Comparison of ENCODE assay signal across 14 cellular contexts in genomic region chr11:114354076-114354475, GRCh38. TPM values are rescaled to one million over a fixed set of nuclear protein-coding genes. Genes with fewer than 3 reads are reported as not detected.
A peak's percentile ranks its signal among the peaks of the same experiment; 100 is the strongest.
DNase-seq lines count a peak whose midpoint lies in the region; ATAC-seq, FAIRE-seq and TF ChIP-seq lines count a peak whose summit lies in the region.
"Had no signal": no experiment of that assay in that cellular context is flagged by ENCODE, and none has a peak within 500 bp of the region (broad histone marks: within the 10 kb centered on the region; RNA-seq: fewer than 3 reads in every experiment).

No MANE protein-coding gene starts in this region.

- H2AFZ ChIP-seq in mammary epithelial cell (ENCODE audit: low read depth, low read length), result no peak overlapping the region

- H3K36me3 ChIP-seq in mammary epithelial cell (ENCODE audit: insufficient read depth, low read length) (no peaks in the 10 kb centered on the region), tibial nerve (no peaks in the 10 kb centered on the region)
- H3K36me3 ChIP-seq: BLaER1 had no signal

- no peaks in the 10 kb centered on the region for H4K20me1 ChIP-seq in mammary epithelial cell (ENCODE audit: insufficient read depth, low read length)
- H4K20me1 ChIP-seq: BLaER1 had no signal

- H3K79me2 ChIP-seq in mammary epithelial cell (ENCODE audit: insufficient read depth, low read length), result no peaks in the 10 kb centered on the region

- no peak overlapping the region for H3K4me2 ChIP-seq in mammary epithelial cell (ENCODE audit: insufficient read depth, low read depth, low read length)
- H3K4me2 ChIP-seq: BLaER1 had no signal

- H3K9ac ChIP-seq in mammary epithelial cell (ENCODE audit: insufficient read depth, low read length), result no peak overlapping the region
- H3K9ac ChIP-seq: BLaER1 had no signal

- FAIRE-seq in frontal cortex (lab: Jason Lieb, UNC), result no peak
- FAIRE-seq: kidney had no signal

- WGBS in mammary epithelial cell (ENCODE audit: low coverage, missing lambda C conversion rate), result 11% methylated on average over 3 of the region's 3 CpGs
- 40 to 50% methylated on average over 3 of the region's 3 CpGs for WGBS in tibial nerve, 2 donors

- no peaks in the 10 kb centered on the region for H3K36me3 Mint-ChIP-seq in activated CD4-positive, alpha-beta memory T cell treated with anti-CD3 and anti-CD28 coated beads, Interleukin-2, amount 10 ng/mL, durations not matched to agents 7 days and 5 days (ENCODE audit: low read depth)

- peak; percentile 77 for DNase-seq in AG04449 (ENCODE audit: low read depth, low spot score)
- peak; percentile 91 for DNase-seq in HT1080 (ENCODE audit: low read depth)
- peak; percentile 94 for DNase-seq in mammary epithelial cell
- DNase-seq in kidney glomerular epithelial cell (lab: John Stamatoyannopoulos, UW), result peak; percentile 94
- no peak for DNase-seq in tibial nerve (ENCODE audit: low spot score in 2 of 2)
- DNase-seq in frontal cortex (ENCODE audit: low spot score in 2 of 2), result no peak
- DNase-seq in activated CD4-positive, alpha-beta memory T cell treated with anti-CD3 and anti-CD28 coated beads, Interleukin-2, amount 10 ng/mL, durations not matched to agents 7 days and 5 days, result no peak
- DNase-seq: activated CD4-positive, alpha-beta T cell treated with anti-CD3 and anti-CD28 coated beads for 48 hours; effector CD8-positive, alpha-beta T cell; kidney; stimulated activated naive CD4-positive, alpha-beta T cell treated with Interleukin-2 at 50 U/mL for 16 hours had no signal

- CTCF ChIA-PET in AG04449 (lab: Yijun Ruan, JAX) (interaction anchor here (1.1 to 1.8 kb wide), 2 partner anchors 13 to 42 kb away, joined by 3 to 9 read pairs; no protein-coding TSS in a partner anchor), mammary epithelial cell (lab: Charles Lee; ENCODE audit: low non-redundant PET) (no interaction called here)
- CTCF ChIA-PET in activated CD4-positive, alpha-beta memory T cell treated with anti-CD3 and anti-CD28 coated beads, Interleukin-2, amount 10 ng/mL, durations not matched to agents 7 days and 5 days (lab: Charles Lee), result no interaction called here

- intact Hi-C loops in mammary epithelial cell (cut with micrococcal nuclease), result no loop called here

- no peaks in the 10 kb centered on the region for H3K27me3 ChIP-seq in mammary epithelial cell (ENCODE audit: insufficient read depth, low read length)
- H3K27me3 ChIP-seq in tibial nerve, result no peaks in the 10 kb centered on the region
- H3K27me3 ChIP-seq: BLaER1 had no signal

- dilution Hi-C loops in mammary epithelial cell (cut with HindIII; ENCODE audit: low sequenced_read_pairs), result no loop called here

- H3K27ac Mint-ChIP-seq in activated CD4-positive, alpha-beta memory T cell treated with anti-CD3 and anti-CD28 coated beads, Interleukin-2, amount 10 ng/mL, durations not matched to agents 7 days and 5 days, result no peak overlapping the region
- H3K27ac Mint-ChIP-seq: activated naive CD4-positive, alpha-beta T cell treated with anti-CD3 and anti-CD28 coated beads, Interleukin-2, amount 50 U/mL, for 24 hours had no signal

- POLR2A ChIA-PET in AG04449 (lab: Yijun Ruan, JAX), result no interaction called here
- POLR2A ChIA-PET in activated CD4-positive, alpha-beta memory T cell treated with anti-CD3 and anti-CD28 coated beads, Interleukin-2, amount 10 ng/mL, durations not matched to agents 7 days and 5 days (lab: Charles Lee), result no interaction called here

- no peak for ATAC-seq in HG02642 (IDR thresholded peaks at IDR 0.05; ENCODE audit: poor library complexity, unreplicated experiment)

- no peaks in the 10 kb centered on the region for H3K9me3 Mint-ChIP-seq in activated CD4-positive, alpha-beta memory T cell treated with anti-CD3 and anti-CD28 coated beads, Interleukin-2, amount 10 ng/mL, durations not matched to agents 7 days and 5 days
- H3K9me3 Mint-ChIP-seq: activated naive CD4-positive, alpha-beta T cell treated with anti-CD3 and anti-CD28 coated beads, Interleukin-2, amount 50 U/mL, for 24 hours had no signal

- no peak for TF ChIP-seq POLR2A in tibial nerve (IDR thresholded peaks at IDR 0.05)

- TF ChIP-seq CTCF in AG04449 (IDR thresholded peaks at IDR 0.05; ENCODE audit: insufficient read depth, low read length, missing control alignments), result no peak
- no peak for TF ChIP-seq CTCF in mammary epithelial cell (conservative IDR thresholded peaks at IDR 0.05 in 1 of 2, IDR thresholded peaks at IDR 0.05 in 1 of 2; ENCODE audit: extremely low read depth in 1 of 2, insufficient read depth in 1 of 2, low read depth in 1 of 2, low read length in 2 of 2)
- TF ChIP-seq CTCF in tibial nerve (IDR thresholded peaks at IDR 0.05), result no peak

- TF ChIP-seq EP300 in tibial nerve (IDR thresholded peaks at IDR 0.05), result no peak

- in situ Hi-C loops in mammary epithelial cell (cut with MboI; ENCODE audit: low sequenced_read_pairs in 2 of 2), result loop anchor here in 1 of 2 donors (25.0 kb wide), 1 partner anchor 108 kb away; no protein-coding TSS in a partner anchor

- no peak overlapping the region for H3K4me3 Mint-ChIP-seq in activated CD4-positive, alpha-beta memory T cell treated with anti-CD3 and anti-CD28 coated beads, Interleukin-2, amount 10 ng/mL, durations not matched to agents 7 days and 5 days
- H3K4me3 Mint-ChIP-seq: activated naive CD4-positive, alpha-beta T cell treated with anti-CD3 and anti-CD28 coated beads, Interleukin-2, amount 50 U/mL, for 24 hours had no signal

- H3K9me3 ChIP-seq in mammary epithelial cell (replicated peaks; ENCODE audit: insufficient read depth, low read length) (no peaks in the 10 kb centered on the region), tibial nerve (no peaks in the 10 kb centered on the region)
- H3K9me3 ChIP-seq: BLaER1 had no signal

- no TSS peak for BruUV-seq in mammary epithelial cell (replicated peaks; lab: Mats Ljungman, UMichigan)

- H3K27me3 Mint-ChIP-seq in activated CD4-positive, alpha-beta memory T cell treated with anti-CD3 and anti-CD28 coated beads, Interleukin-2, amount 10 ng/mL, durations not matched to agents 7 days and 5 days, result peaks cover 8% of the 10 kb centered on the region
- H3K27me3 Mint-ChIP-seq: activated naive CD4-positive, alpha-beta T cell treated with anti-CD3 and anti-CD28 coated beads, Interleukin-2, amount 50 U/mL, for 24 hours had no signal

- H3K4me1 Mint-ChIP-seq in activated CD4-positive, alpha-beta memory T cell treated with anti-CD3 and anti-CD28 coated beads, Interleukin-2, amount 10 ng/mL, durations not matched to agents 7 days and 5 days, result no peaks in the 10 kb centered on the region
- H3K4me1 Mint-ChIP-seq: activated naive CD4-positive, alpha-beta T cell treated with anti-CD3 and anti-CD28 coated beads, Interleukin-2, amount 50 U/mL, for 24 hours had no signal

- peaks cover 22% of the 10 kb centered on the region for H3K4me1 ChIP-seq in mammary epithelial cell (ENCODE audit: insufficient read depth, low read length)
- H3K4me1 ChIP-seq in tibial nerve, result peaks cover 0 to 5% (median 0%) of the 10 kb centered on the region in 4 donors
- H3K4me1 ChIP-seq: BLaER1 had no signal

- H3K4me3 ChIP-seq in AG04449 (ENCODE audit: low read depth, low read length) (no peak overlapping the region), mammary epithelial cell (replicated peaks in 1 of 3; ENCODE audit: insufficient read depth in 1 of 3, low read depth in 2 of 3, low read length in 3 of 3) (no peak overlapping the region), tibial nerve (no peak overlapping the region)
- H3K4me3 ChIP-seq: BLaER1 had no signal

- H3K27ac ChIP-seq in mammary epithelial cell (ENCODE audit: insufficient read depth, low read depth, low read length), result no peak overlapping the region
- no peak overlapping the region for H3K27ac ChIP-seq in tibial nerve
- H3K27ac ChIP-seq: BLaER1 had no signal

RNA-seq across cellular contexts. Expression of gene C11orf71, which starts 46.2 kb away (rescaled TPM):
- total RNA-seq in HT1080 (2014; rRNA removed; shearing (Covaris generic)), result 4.8 and 6.0 TPM in 2 replicates
- 8.3 and 8.5 TPM in 2 replicates for polyA plus RNA-seq in HT1080 (2015; cell fraction: cytosol; rRNA removed)
- polyA plus RNA-seq in HT1080 (2015; cell fraction: nucleus; rRNA removed), result 7.3 and 9.3 TPM in 2 replicates
- 1 to 10 TPM; 1.2 to 2.0 TPM for total RNA-seq in mammary epithelial cell
- 1.5 TPM for polyA plus RNA-seq in mammary epithelial cell
- polyA minus RNA-seq in mammary epithelial cell, result 4.6 TPM
- total RNA-seq in tibial nerve, result 10 to 100 TPM in 3 of 4 donors, 1 to 10 TPM in 1; 3.3 to 16.0 (median 13.5) TPM
- total RNA-seq in frontal cortex, result 13.9 TPM
- total RNA-seq in activated CD4-positive, alpha-beta memory T cell treated with anti-CD3 and anti-CD28 coated beads, Interleukin-2, amount 10 ng/mL, durations not matched to agents 7 days and 5 days, result 1 to 10 TPM; 7.3 to 7.6 TPM

RNA-seq across cellular contexts. Expression of gene RBM7, which starts 46.4 kb away (rescaled TPM):
- total RNA-seq in HT1080 (2014; rRNA removed; shearing (Covaris generic)), result 22.3 and 43.0 TPM in 2 replicates
- 34.4 and 43.5 TPM in 2 replicates for polyA plus RNA-seq in HT1080 (2015; cell fraction: cytosol; rRNA removed)
- polyA plus RNA-seq in HT1080 (2015; cell fraction: nucleus; rRNA removed), result 22.6 and 28.7 TPM in 2 replicates
- 10 to 100 TPM; 37.5 to 42.8 TPM for total RNA-seq in mammary epithelial cell
- polyA plus RNA-seq in mammary epithelial cell, result 20.3 TPM
- 4.3 TPM for polyA minus RNA-seq in mammary epithelial cell
- 10 to 100 TPM; 14.7 to 15.5 (median 15.3) TPM for total RNA-seq in tibial nerve
- total RNA-seq in frontal cortex, result 25.7 TPM
- 10 to 100 TPM; 36.5 to 46.3 TPM for total RNA-seq in activated CD4-positive, alpha-beta memory T cell treated with anti-CD3 and anti-CD28 coated beads, Interleukin-2, amount 10 ng/mL, durations not matched to agents 7 days and 5 days

RNA-seq across cellular contexts. Expression of gene NNMT, which starts 57.9 kb away (rescaled TPM):
- 158 and 162 TPM in 2 replicates for total RNA-seq in HT1080 (2014; rRNA removed; shearing (Covaris generic))
- 103 and 115 TPM in 2 replicates for polyA plus RNA-seq in HT1080 (2015; cell fraction: cytosol; rRNA removed)
- polyA plus RNA-seq in HT1080 (2015; cell fraction: nucleus; rRNA removed), result 85.2 and 92.3 TPM in 2 replicates
- 100 to 1,000 TPM; 131 to 605 TPM for total RNA-seq in mammary epithelial cell
- 130 TPM for polyA plus RNA-seq in mammary epithelial cell
- polyA minus RNA-seq in mammary epithelial cell, result 88.0 TPM
- 1,000 to 10,000 TPM in 1 of 4 donors, 100 to 1,000 TPM in 3; 520 to 1,803 (median 896) TPM for total RNA-seq in tibial nerve
- 0.41 TPM for total RNA-seq in frontal cortex
- not detected for total RNA-seq in activated CD4-positive, alpha-beta memory T cell treated with anti-CD3 and anti-CD28 coated beads, Interleukin-2, amount 10 ng/mL, durations not matched to agents 7 days and 5 days

Comparison
In these comparisons a context has a peak if more than half of its experiments do, and no peak if none do; other contexts are left out.
1. DNase-seq: peak in AG04449 (single experiment), HT1080 (single experiment), mammary epithelial cell (single experiment) and kidney glomerular epithelial cell (single experiment); none in tibial nerve (0 of 2), frontal cortex (0 of 2) and activated CD4-positive, alpha-beta memory T cell treated with anti-CD3 and anti-CD28 coated beads, Interleukin-2, amount 10 ng/mL, durations not matched to agents 7 days and 5 days (single experiment).
2. RNA of gene NNMT, which starts 57.9 kb away (total RNA-seq): 520 to 1,803 TPM in tibial nerve, 131 to 605 TPM in mammary epithelial cell and 158 to 162 TPM in HT1080; 0.41 TPM in frontal cortex (single experiment) and not detected in activated CD4-positive, alpha-beta memory T cell treated with anti-CD3 and anti-CD28 coated beads, Interleukin-2, amount 10 ng/mL, durations not matched to agents 7 days and 5 days; every median in the first group is over 10 times any median in the second.